In genomic region chr1:153533689-153534201, GRCh38 we compare ENCODE assay signal across 8 cellular contexts. TPM values are rescaled to one million over a fixed set of nuclear protein-coding genes. Genes with fewer than 3 reads are reported as not detected.
DNase-seq lines count a peak whose midpoint lies in the region; ATAC-seq and TF ChIP-seq lines count a peak whose summit lies in the region.

No MANE protein-coding gene starts in this region.

- ATAC-seq in GM18867 (IDR thresholded peaks at IDR 0.05; ENCODE audit: unreplicated experiment) = no peak

- H3K9me3 Mint-ChIP-seq in activated CD4-positive, alpha-beta memory T cell treated with anti-CD3 and anti-CD28 coated beads for 36 hours = no peaks in the 10 kb centered on the region

- H3K4me3 ChIP-seq in AG04449 (ENCODE audit: low read depth, low read length) (peak overlapping the region; percentile 99), HFF-Myc (replicated peaks; ENCODE audit: low read depth, low read length) (peak overlapping the region; percentile 81), fibroblast of mammary gland (ENCODE audit: control insufficient read depth, low read depth, low read length) (peak overlapping the region; percentile 100), osteoblast (ENCODE audit: insufficient read depth, low read length) (peak overlapping the region; percentile 85)

- peaks cover 4% of the 10 kb centered on the region for H3K36me3 ChIP-seq in osteoblast (ENCODE audit: insufficient read depth, low read length)

- TF ChIP-seq CTCF in AG04449 (IDR thresholded peaks at IDR 0.05; ENCODE audit: insufficient read depth, low read length, missing control alignments) = no peak
- no peak for TF ChIP-seq CTCF in HFF-Myc (IDR thresholded peaks at IDR 0.05; ENCODE audit: low read depth, low read length, missing control alignments)
- TF ChIP-seq CTCF in fibroblast of mammary gland (conservative IDR thresholded peaks at IDR 0.05; ENCODE audit: control insufficient read depth, insufficient read depth, low read depth, low read length) = no peak
- no peak for TF ChIP-seq CTCF in osteoblast (IDR thresholded peaks at IDR 0.05; ENCODE audit: extremely low read depth, low read depth, low read length)

- intact Hi-C loops in activated CD4-positive, alpha-beta memory T cell treated with anti-CD3 and anti-CD28 coated beads for 36 hours (cut with micrococcal nuclease) = loop anchor here (1.0 to 10.0 kb wide), 5 partner anchors 13 to 138 kb away; partner anchors contain the start of gene CHTOP

- peak overlapping the region; percentile 92 for H3K4me2 ChIP-seq in osteoblast (ENCODE audit: insufficient read depth, low read length)

- H3K27ac Mint-ChIP-seq in activated CD4-positive, alpha-beta memory T cell treated with anti-CD3 and anti-CD28 coated beads for 36 hours = peak overlapping the region; percentile 96

- H3K79me2 ChIP-seq in osteoblast (ENCODE audit: insufficient read depth, low read length) = peaks cover 19% of the 10 kb centered on the region

- no peaks in the 10 kb centered on the region for H3K27me3 Mint-ChIP-seq in activated CD4-positive, alpha-beta memory T cell treated with anti-CD3 and anti-CD28 coated beads for 36 hours

- peak overlapping the region; percentile 91 for H3K4me3 Mint-ChIP-seq in activated CD4-positive, alpha-beta memory T cell treated with anti-CD3 and anti-CD28 coated beads for 36 hours

- no peaks in the 10 kb centered on the region for H3K27me3 ChIP-seq in osteoblast (ENCODE audit: insufficient read depth, low read length)

- peak overlapping the region; percentile 78 for H2AFZ ChIP-seq in osteoblast (ENCODE audit: low read length)

- peaks cover 8% of the 10 kb centered on the region for H4K20me1 ChIP-seq in osteoblast (ENCODE audit: insufficient read depth, low read length)

- CTCF ChIA-PET in AG04449 (lab: Yijun Ruan, JAX) = interaction anchor here (0.6 to 14.8 kb wide), 28 partner anchors 8 to 182 kb away, joined by 3 to 333 read pairs (median 9); partner anchors contain the start of genes CHTOP, S100A1, S100A13 and S100A14
- CTCF ChIA-PET in activated CD4-positive, alpha-beta memory T cell treated with anti-CD3 and anti-CD28 coated beads for 36 hours (lab: Charles Lee) = interaction anchor here (0.7 to 6.3 kb wide), 18 partner anchors 8 to 138 kb away, joined by 3 to 269 read pairs (median 12); partner anchors contain the start of genes CHTOP, ILF2, S100A14 and S100A16

- POLR2A ChIA-PET in AG04449 (lab: Yijun Ruan, JAX) = interaction anchor here (0.7 to 5.5 kb wide), 14 partner anchors 11 to 173 kb away, joined by 3 to 128 read pairs (median 8); partner anchors contain the start of genes CHTOP, S100A13, S100A16 and S100A2
- POLR2A ChIA-PET in activated CD4-positive, alpha-beta memory T cell treated with anti-CD3 and anti-CD28 coated beads for 36 hours (lab: Charles Lee) = interaction anchor here (2.7 to 6.4 kb wide), 4 partner anchors 11 to 101 kb away, joined by 21 to 99 read pairs (median 60); partner anchors contain the start of genes CHTOP, S100A2 and S100A4

- H3K9me3 ChIP-seq in osteoblast (ENCODE audit: low read depth, low read length) = no peaks in the 10 kb centered on the region

- peaks cover 63% of the 10 kb centered on the region for H3K4me1 Mint-ChIP-seq in activated CD4-positive, alpha-beta memory T cell treated with anti-CD3 and anti-CD28 coated beads for 36 hours (ENCODE audit: low read depth)

- H3K27ac ChIP-seq in osteoblast (ENCODE audit: low read depth, low read length) = peak overlapping the region; percentile 94

- peaks cover 24% of the 10 kb centered on the region for H3K36me3 Mint-ChIP-seq in activated CD4-positive, alpha-beta memory T cell treated with anti-CD3 and anti-CD28 coated beads for 36 hours

- DNase-seq in AG04449 (ENCODE audit: low read depth, low spot score) (no peak), HFF-Myc (ENCODE audit: extremely low read depth, low read depth) (peak; percentile 88), fibroblast of mammary gland (ENCODE audit: low read depth) (peak; percentile 96), osteoblast (ENCODE audit: insufficient read length, low spot score, missing footprints) (peak; percentile 99), NOMO-1 treated with dmso at 0.1 percent for 144 hours (lab: John Stamatoyannopoulos, UW; ENCODE audit: unreplicated experiment) (no peak), SKM-1 (lab: John Stamatoyannopoulos, UW; ENCODE audit: unreplicated experiment) (no peak)
- DNase-seq in activated CD4-positive, alpha-beta memory T cell treated with anti-CD3 and anti-CD28 coated beads for 36 hours = peak; percentile 42

- peaks cover 35% of the 10 kb centered on the region for H3K4me1 ChIP-seq in osteoblast (ENCODE audit: insufficient read depth, low read length)

RNA-seq across cellular contexts. Expression of gene S100A6, which starts 2.0 kb away (rescaled TPM):
- total RNA-seq in activated CD4-positive, alpha-beta memory T cell treated with anti-CD3 and anti-CD28 coated beads for 36 hours = 100 to 1,000 TPM; 503 to 513 TPM
- total RNA-seq in osteoblast = 1,187 and 1,317 TPM in 2 replicates

RNA-seq across cellular contexts. Expression of gene S100A5, which starts 7.0 kb away (rescaled TPM):
- total RNA-seq in activated CD4-positive, alpha-beta memory T cell treated with anti-CD3 and anti-CD28 coated beads for 36 hours = 1 to 10 TPM; 3.3 to 4.0 TPM
- total RNA-seq in osteoblast = not detected in 2 replicates

RNA-seq across cellular contexts. Expression of gene S100A4, which starts 11.9 kb away (rescaled TPM):
- total RNA-seq in activated CD4-positive, alpha-beta memory T cell treated with anti-CD3 and anti-CD28 coated beads for 36 hours = 100 to 1,000 TPM; 352 to 382 TPM
- 21.5 and 63.0 TPM in 2 replicates for total RNA-seq in osteoblast

RNA-seq across cellular contexts. Expression of gene S100A3, which starts 15.3 kb away (rescaled TPM):
- not detected for total RNA-seq in activated CD4-positive, alpha-beta memory T cell treated with anti-CD3 and anti-CD28 coated beads for 36 hours
- 4.4 and 7.6 TPM in 2 replicates for total RNA-seq in osteoblast

RNA-seq across cellular contexts. Expression of gene S100A2, which starts 31.9 kb away (rescaled TPM):
- 1 to 10 TPM; 3.5 to 5.3 TPM for total RNA-seq in activated CD4-positive, alpha-beta memory T cell treated with anti-CD3 and anti-CD28 coated beads for 36 hours
- 1.8 and 2.1 TPM in 2 replicates for total RNA-seq in osteoblast

Comparison
In these comparisons a context has a peak if more than half of its experiments do, and no peak if none do; other contexts are left out.
1. DNase-seq: peak in HFF-Myc (single experiment), activated CD4-positive, alpha-beta memory T cell treated with anti-CD3 and anti-CD28 coated beads for 36 hours (single experiment), fibroblast of mammary gland (single experiment) and osteoblast (single experiment); none in AG04449 (single experiment), NOMO-1 treated with dmso at 0.1 percent for 144 hours (single experiment) and SKM-1 (single experiment).
2. Peak in every context shown above with its lines, with median percentiles within 50 percentile points of each other: H3K4me3 ChIP-seq.